9 cellular contexts compared by ENCODE assay signal in the genomic region with DNA sequence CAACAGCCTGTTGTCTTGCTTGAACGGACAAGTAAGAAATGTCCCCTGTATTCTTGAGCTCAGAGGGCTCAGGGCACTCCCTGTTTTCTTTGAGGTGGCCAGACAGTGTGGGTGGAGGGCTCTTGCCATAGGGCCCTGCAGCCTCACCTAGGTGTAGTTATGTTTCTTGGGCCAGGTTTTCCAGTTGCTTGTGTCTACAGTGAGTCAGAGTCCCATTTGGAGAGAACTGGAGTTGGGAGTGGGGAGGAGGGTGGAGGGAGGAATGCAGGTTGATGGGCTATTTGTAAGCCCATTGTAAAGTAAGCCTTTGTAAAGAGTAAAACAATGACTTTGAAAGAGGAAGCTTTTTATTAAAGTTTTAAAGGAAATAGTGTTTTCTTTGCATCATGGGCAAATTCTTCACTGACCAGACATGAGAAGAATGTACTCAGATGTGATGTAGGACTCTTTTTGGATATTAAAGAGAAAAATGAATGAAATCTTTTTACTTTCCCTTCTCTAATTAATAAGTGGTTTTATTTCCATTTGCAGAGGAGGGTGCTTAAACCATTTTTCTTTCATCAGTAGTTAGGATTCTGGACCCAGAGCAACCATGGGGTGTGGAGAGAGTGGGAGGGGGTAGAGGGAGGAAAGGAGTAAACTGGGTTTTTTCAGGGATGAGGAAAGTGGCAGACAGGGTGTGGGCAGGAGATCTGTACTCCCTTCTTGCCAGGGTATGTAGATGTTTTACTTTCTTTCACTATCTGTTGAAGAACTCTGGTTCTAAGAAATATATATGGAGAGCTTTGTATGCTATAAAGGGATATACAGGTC. TPM values are rescaled to one million over a fixed set of nuclear protein-coding genes. Genes with fewer than 3 reads are reported as not detected.
DNase-seq lines count a peak whose midpoint lies in the region; TF ChIP-seq lines count a peak whose summit lies in the region.
"Had no signal": no experiment of that assay in that cellular context is flagged by ENCODE, and none has a peak within 500 bp of the region (broad histone marks: within the 10 kb centered on the region; RNA-seq: fewer than 3 reads in every experiment).

No MANE protein-coding gene starts in this region.

- WGBS in prostate gland = 35% methylated on average over 1 of the region's 1 CpG

- no peak for TF ChIP-seq POLR2A in prostate gland (IDR thresholded peaks at IDR 0.05)

- H3K4me3 ChIP-seq in prostate gland = peak overlapping the region; percentile 10 to 11

- no peaks in the 10 kb centered on the region for H3K27me3 ChIP-seq in prostate gland (replicated peaks; ENCODE audit: insufficient read depth)

- peaks cover 10% of the 10 kb centered on the region for H3K4me1 ChIP-seq in prostate gland (replicated peaks)

- H3K36me3 ChIP-seq in prostate gland = no peaks in the 10 kb centered on the region

- H3K9me3 ChIP-seq in prostate gland = no peaks in the 10 kb centered on the region

- peak overlapping the region; percentile 80 for H3K27ac ChIP-seq in prostate gland

- intact Hi-C loops in prostate gland (cut with DNase I) = no loop called here

- DNase-seq in ELF-1 (ENCODE audit: low read depth, low spot score) (peak; percentile 65), SW480 (ENCODE audit: low spot score) (peak; percentile 76), glomerular visceral epithelial cell (ENCODE audit: extremely low spot score) (peak; percentile 60), prostate gland (ENCODE audit: low spot score) (peak; percentile 47), CD1c-positive myeloid dendritic cell (ENCODE audit: extremely low spot score) (no peak), SW 1271 (lab: John Stamatoyannopoulos, UW) (no peak), ecto neural progenitor cell (ENCODE audit: low spot score) (no peak), NCI-H187 treated with DMSO at 0.1 percent for 48 hours (lab: John Stamatoyannopoulos, UW) (no peak)
- DNase-seq: naive B cell had no signal

- TF ChIP-seq CTCF in prostate gland (IDR thresholded peaks at IDR 0.05) = no peak

RNA-seq across cellular contexts. Expression of gene MACF1, which starts 45.1 kb away (rescaled TPM):
- 100 to 1,000 TPM; 154 to 355 TPM for total RNA-seq in prostate gland

Comparison
In these comparisons a context has a peak if more than half of its experiments do, and no peak if none do; other contexts are left out.
1. DNase-seq: peak in ELF-1 (single experiment), SW480 (single experiment), glomerular visceral epithelial cell (single experiment) and prostate gland (single experiment); none in CD1c-positive myeloid dendritic cell (single experiment), SW 1271 (0 of 2), ecto neural progenitor cell (single experiment) and NCI-H187 treated with DMSO at 0.1 percent for 48 hours (single experiment).